Comparison of ENCODE assay signal across 8 cellular contexts in the genomic region with DNA sequence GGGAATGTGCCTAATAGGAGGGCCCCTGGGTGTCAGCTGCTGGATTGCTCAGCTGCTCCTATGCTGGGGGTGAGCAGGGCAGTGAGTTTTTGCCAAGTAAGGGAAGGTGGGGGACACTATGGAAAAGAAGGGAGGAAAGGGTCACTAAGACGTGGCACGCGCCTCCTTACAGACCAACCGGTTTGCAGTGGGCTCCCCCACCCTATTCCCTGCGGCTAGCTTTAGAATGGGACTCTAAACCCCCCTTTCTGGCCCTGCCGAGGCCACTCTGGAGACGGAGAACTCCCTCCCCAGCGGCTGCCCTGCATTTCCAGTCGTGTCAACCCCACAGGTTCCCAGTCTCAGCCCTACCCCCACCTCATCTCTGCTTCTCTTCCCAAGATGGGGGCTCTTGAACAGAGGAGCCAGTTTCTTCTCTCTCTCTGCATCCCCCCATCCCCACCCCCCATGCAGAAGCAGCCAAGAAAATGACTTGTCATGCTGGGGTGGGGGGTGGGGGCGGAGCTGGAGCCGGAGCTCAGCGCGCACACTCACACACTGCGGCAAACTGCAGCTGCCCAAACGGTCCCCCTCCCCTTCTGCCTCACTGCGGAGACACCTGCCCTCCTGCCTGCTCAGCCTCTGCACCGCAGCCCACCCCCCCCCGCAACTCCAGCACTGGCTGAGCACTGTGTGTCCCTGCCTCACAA. TPM values are rescaled to one million over a fixed set of nuclear protein-coding genes. Genes with fewer than 3 reads are reported as not detected.
DNase-seq lines count a peak whose midpoint lies in the region; ATAC-seq and TF ChIP-seq lines count a peak whose summit lies in the region.

No MANE protein-coding gene starts in this region.

- H2AFZ ChIP-seq in neuron (ENCODE audit: low read depth, low read length), result peak overlapping the region; percentile 38

- no peak for TF ChIP-seq POLR2A in gastroesophageal sphincter (IDR thresholded peaks at IDR 0.05)

- no peak for TF ChIP-seq EP300 in gastroesophageal sphincter (IDR thresholded peaks at IDR 0.05)

- H3K9me3 ChIP-seq in WERI-Rb-1 (ENCODE audit: severe bottlenecking), result no peaks in the 10 kb centered on the region
- H3K9me3 ChIP-seq in gastroesophageal sphincter, result no peaks in the 10 kb centered on the region
- peaks cover 15% of the 10 kb centered on the region for H3K9me3 ChIP-seq in neuron (ENCODE audit: low read length)

- 1 to 2% methylated on average over 5 to 15 of the region's 18 CpGs for WGBS in gastroesophageal sphincter (ENCODE audit: low coverage in 1 of 2), 2 donors

- H3K27me3 ChIP-seq in WERI-Rb-1 (ENCODE audit: insufficient read depth, low read depth, severe bottlenecking) (no peaks in the 10 kb centered on the region), gastroesophageal sphincter (no peaks in the 10 kb centered on the region), neuron (ENCODE audit: insufficient read depth, low read length) (no peaks in the 10 kb centered on the region)

- peak overlapping the region; percentile 96 for H3K4me3 ChIP-seq in Jurkat, Clone E6-1 (ENCODE audit: low read length)
- H3K4me3 ChIP-seq in WERI-Rb-1 (ENCODE audit: low read depth, low read length) (peak overlapping the region; percentile 51), gastroesophageal sphincter (peak overlapping the region; percentile 48 to 60), neuron (ENCODE audit: low read length) (peak overlapping the region; percentile 55)

- DNase-seq in AG20443 (ENCODE audit: low spot score) (peak; percentile 62), WERI-Rb-1 (peak; percentile 65), GM20000 (ENCODE audit: low spot score) (no peak), CD1c-positive myeloid dendritic cell (ENCODE audit: extremely low spot score) (no peak), NCI-H1048 (lab: John Stamatoyannopoulos, UW) (no peak)
- peak; percentile 88 for DNase-seq in Jurkat, Clone E6-1 (ENCODE audit: low read depth, low spot score)

- ATAC-seq in gastroesophageal sphincter, result peak; percentile 30

- H3K36me3 ChIP-seq in WERI-Rb-1 (peaks cover 29% of the 10 kb centered on the region), gastroesophageal sphincter (peaks cover 0 to 35% of the 10 kb centered on the region in 2 donors), neuron (ENCODE audit: insufficient read depth, low read length) (peaks cover 29% of the 10 kb centered on the region)

- peak overlapping the region; percentile 88 for H3K27ac ChIP-seq in WERI-Rb-1
- peak overlapping the region; percentile 24 to 90 (median 86) for H3K27ac ChIP-seq in gastroesophageal sphincter

- H3K4me1 ChIP-seq in gastroesophageal sphincter (peaks cover 4 to 63% (median 30%) of the 10 kb centered on the region in 3 donors), neuron (ENCODE audit: insufficient read depth, low read length) (peaks cover 55% of the 10 kb centered on the region)

- no peak for TF ChIP-seq CTCF in WERI-Rb-1 (IDR thresholded peaks at IDR 0.05; ENCODE audit: low read depth, low read length)
- TF ChIP-seq CTCF in gastroesophageal sphincter (IDR thresholded peaks at IDR 0.05), result no peak
- no peak for TF ChIP-seq CTCF in GM20000 (IDR thresholded peaks at IDR 0.05; ENCODE audit: extremely low read depth, missing control alignments)

RNA-seq across cellular contexts. Expression of gene MAP1A, which starts 0.8 kb away (rescaled TPM):
- polyA plus RNA-seq in Jurkat, Clone E6-1 (2012; ENCODE audit: insufficient read depth, insufficient read length), result 24.8 TPM
- total RNA-seq in gastroesophageal sphincter, result 10 to 100 TPM; 28.9 to 59.1 (median 35.1) TPM

RNA-seq across cellular contexts. Expression of gene TP53BP1, which starts 25.3 kb away (rescaled TPM):
- 30.0 TPM for polyA plus RNA-seq in Jurkat, Clone E6-1 (2012; ENCODE audit: insufficient read depth, insufficient read length)
- 10 to 100 TPM; 21.8 to 40.2 (median 33.5) TPM for total RNA-seq in gastroesophageal sphincter

Comparison
In these comparisons a context has a peak if more than half of its experiments do, and no peak if none do; other contexts are left out.
1. DNase-seq: peak in AG20443 (single experiment), Jurkat, Clone E6-1 (single experiment) and WERI-Rb-1 (single experiment); none in GM20000 (single experiment), CD1c-positive myeloid dendritic cell (single experiment) and NCI-H1048 (single experiment).
2. Peak in every context shown above with its lines, with median percentiles within 50 percentile points of each other: H3K4me3 ChIP-seq.